Comparison of ENCODE assay signal across 1 cellular context in the genomic region with DNA sequence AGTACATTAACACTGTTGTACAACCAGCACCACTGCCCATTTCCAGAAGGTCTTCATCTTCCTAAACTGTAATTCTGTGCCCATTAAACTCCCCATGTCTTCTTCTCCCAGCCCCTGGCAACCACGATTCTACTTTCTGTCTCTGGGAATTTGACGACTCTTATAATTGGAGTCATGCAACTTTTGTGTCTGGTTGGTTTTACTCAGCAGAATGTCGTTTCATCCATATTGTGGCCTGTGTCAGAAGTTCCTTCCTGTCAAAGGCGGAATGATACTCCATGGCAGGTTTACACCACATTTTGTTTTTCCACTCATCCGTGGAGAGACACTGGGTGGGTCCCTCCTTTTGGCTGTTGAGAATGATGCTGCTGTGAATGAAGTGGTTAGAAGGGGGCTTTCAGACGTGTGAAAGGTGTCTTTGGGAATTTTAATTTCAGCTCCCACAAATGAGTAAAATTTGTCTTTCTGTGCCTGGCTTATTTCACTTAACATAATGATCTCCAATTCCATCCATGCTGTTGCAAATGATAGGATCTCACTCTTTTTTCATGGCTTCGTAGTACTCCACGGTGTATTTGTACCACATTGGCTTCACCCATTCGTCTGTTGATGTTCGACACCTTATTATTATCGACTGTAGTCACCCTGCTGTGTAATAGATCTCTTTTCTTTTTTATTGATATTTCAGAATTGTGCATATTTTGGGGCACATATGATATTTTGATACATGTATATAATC.
A peak's percentile ranks its signal among the peaks of the same experiment; 100 is the strongest.
TF ChIP-seq lines count a peak whose summit lies in the region.

No MANE protein-coding gene starts in this region.

TF ChIP-seq in K562, 482 proteins besides CTCF, POLR2A, EP300 and RAD21 (continued from another document):
- TF ChIP-seq, protein P1, sequence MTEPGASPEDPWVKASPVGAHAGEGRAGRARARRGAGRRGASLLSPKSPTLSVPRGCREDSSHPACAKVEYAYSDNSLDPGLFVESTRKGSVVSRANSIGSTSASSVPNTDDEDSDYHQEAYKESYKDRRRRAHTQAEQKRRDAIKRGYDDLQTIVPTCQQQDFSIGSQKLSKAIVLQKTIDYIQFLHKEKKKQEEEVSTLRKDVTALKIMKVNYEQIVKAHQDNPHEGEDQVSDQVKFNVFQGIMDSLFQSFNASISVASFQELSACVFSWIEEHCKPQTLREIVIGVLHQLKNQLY (CRISPR knock-in tag; conservative IDR thresholded peaks at IDR 0.05): no peak
- TF ChIP-seq, protein P2, sequence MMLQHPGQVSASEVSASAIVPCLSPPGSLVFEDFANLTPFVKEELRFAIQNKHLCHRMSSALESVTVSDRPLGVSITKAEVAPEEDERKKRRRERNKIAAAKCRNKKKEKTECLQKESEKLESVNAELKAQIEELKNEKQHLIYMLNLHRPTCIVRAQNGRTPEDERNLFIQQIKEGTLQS (IDR thresholded peaks at IDR 0.05): no peak
- TF ChIP-seq, protein P2 (CRISPR knock-in tag; conservative IDR thresholded peaks at IDR 0.05): peak; percentile 70
- peak; percentile 33 for TF ChIP-seq HDAC2 (IDR thresholded peaks at IDR 0.05)
- 0 out of 2 replicates have a peak, but pooled peaks have one; percentile 0 for TF ChIP-seq BRD4 (IDR thresholded peaks at IDR 0.05)
- no peak for TF ChIP-seq ATF7 (IDR thresholded peaks at IDR 0.05)
- no peak for TF ChIP-seq ZNF23 (CRISPR knock-in tag; IDR thresholded peaks at IDR 0.05)
- no peak for TF ChIP-seq TAF7 (tag; IDR thresholded peaks at IDR 0.05)
- TF ChIP-seq KLF13 (tag; IDR thresholded peaks at IDR 0.05; ENCODE audit: borderline replicate concordance, low read depth): no peak
- TF ChIP-seq, protein P3, sequence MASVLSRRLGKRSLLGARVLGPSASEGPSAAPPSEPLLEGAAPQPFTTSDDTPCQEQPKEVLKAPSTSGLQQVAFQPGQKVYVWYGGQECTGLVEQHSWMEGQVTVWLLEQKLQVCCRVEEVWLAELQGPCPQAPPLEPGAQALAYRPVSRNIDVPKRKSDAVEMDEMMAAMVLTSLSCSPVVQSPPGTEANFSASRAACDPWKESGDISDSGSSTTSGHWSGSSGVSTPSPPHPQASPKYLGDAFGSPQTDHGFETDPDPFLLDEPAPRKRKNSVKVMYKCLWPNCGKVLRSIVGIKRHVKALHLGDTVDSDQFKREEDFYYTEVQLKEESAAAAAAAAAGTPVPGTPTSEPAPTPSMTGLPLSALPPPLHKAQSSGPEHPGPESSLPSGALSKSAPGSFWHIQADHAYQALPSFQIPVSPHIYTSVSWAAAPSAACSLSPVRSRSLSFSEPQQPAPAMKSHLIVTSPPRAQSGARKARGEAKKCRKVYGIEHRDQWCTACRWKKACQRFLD (CRISPR knock-in tag; IDR thresholded peaks at IDR 0.05): peak; percentile 86
- no peak for TF ChIP-seq TBP (optimal IDR thresholded peaks at IDR 0.05; ENCODE audit: low read depth, low read length)
- TF ChIP-seq NFATC3 (IDR thresholded peaks at IDR 0.05): peak; percentile 30; the same call in 1 of the 2 replicates
- TF ChIP-seq, protein P4, sequence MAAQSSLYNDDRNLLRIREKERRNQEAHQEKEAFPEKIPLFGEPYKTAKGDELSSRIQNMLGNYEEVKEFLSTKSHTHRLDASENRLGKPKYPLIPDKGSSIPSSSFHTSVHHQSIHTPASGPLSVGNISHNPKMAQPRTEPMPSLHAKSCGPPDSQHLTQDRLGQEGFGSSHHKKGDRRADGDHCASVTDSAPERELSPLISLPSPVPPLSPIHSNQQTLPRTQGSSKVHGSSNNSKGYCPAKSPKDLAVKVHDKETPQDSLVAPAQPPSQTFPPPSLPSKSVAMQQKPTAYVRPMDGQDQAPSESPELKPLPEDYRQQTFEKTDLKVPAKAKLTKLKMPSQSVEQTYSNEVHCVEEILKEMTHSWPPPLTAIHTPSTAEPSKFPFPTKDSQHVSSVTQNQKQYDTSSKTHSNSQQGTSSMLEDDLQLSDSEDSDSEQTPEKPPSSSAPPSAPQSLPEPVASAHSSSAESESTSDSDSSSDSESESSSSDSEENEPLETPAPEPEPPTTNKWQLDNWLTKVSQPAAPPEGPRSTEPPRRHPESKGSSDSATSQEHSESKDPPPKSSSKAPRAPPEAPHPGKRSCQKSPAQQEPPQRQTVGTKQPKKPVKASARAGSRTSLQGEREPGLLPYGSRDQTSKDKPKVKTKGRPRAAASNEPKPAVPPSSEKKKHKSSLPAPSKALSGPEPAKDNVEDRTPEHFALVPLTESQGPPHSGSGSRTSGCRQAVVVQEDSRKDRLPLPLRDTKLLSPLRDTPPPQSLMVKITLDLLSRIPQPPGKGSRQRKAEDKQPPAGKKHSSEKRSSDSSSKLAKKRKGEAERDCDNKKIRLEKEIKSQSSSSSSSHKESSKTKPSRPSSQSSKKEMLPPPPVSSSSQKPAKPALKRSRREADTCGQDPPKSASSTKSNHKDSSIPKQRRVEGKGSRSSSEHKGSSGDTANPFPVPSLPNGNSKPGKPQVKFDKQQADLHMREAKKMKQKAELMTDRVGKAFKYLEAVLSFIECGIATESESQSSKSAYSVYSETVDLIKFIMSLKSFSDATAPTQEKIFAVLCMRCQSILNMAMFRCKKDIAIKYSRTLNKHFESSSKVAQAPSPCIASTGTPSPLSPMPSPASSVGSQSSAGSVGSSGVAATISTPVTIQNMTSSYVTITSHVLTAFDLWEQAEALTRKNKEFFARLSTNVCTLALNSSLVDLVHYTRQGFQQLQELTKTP (IDR thresholded peaks at IDR 0.05; ENCODE audit: low read depth in 1 of 2, partially characterized antibody in 2 of 2): no peak
- TF ChIP-seq, protein P5, sequence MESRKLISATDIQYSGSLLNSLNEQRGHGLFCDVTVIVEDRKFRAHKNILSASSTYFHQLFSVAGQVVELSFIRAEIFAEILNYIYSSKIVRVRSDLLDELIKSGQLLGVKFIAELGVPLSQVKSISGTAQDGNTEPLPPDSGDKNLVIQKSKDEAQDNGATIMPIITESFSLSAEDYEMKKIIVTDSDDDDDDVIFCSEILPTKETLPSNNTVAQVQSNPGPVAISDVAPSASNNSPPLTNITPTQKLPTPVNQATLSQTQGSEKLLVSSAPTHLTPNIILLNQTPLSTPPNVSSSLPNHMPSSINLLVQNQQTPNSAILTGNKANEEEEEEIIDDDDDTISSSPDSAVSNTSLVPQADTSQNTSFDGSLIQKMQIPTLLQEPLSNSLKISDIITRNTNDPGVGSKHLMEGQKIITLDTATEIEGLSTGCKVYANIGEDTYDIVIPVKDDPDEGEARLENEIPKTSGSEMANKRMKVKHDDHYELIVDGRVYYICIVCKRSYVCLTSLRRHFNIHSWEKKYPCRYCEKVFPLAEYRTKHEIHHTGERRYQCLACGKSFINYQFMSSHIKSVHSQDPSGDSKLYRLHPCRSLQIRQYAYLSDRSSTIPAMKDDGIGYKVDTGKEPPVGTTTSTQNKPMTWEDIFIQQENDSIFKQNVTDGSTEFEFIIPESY (CRISPR knock-in tag; IDR thresholded peaks at IDR 0.05): no peak
- no peak for TF ChIP-seq EWSR1 (IDR thresholded peaks at IDR 0.05; ENCODE audit: borderline replicate concordance, low read depth, partially characterized antibody)
- peak; percentile 68 for TF ChIP-seq MEF2D (tag; conservative IDR thresholded peaks at IDR 0.05; ENCODE audit: low read depth)
- no peak for TF ChIP-seq STAT5B (CRISPR knock-in tag; IDR thresholded peaks at IDR 0.05)
- TF ChIP-seq ZNF212 (CRISPR knock-in tag; IDR thresholded peaks at IDR 0.05): no peak
- no peak for TF ChIP-seq RFX5 (IDR thresholded peaks at IDR 0.05; ENCODE audit: low read depth, low read length)
- TF ChIP-seq, protein P6, sequence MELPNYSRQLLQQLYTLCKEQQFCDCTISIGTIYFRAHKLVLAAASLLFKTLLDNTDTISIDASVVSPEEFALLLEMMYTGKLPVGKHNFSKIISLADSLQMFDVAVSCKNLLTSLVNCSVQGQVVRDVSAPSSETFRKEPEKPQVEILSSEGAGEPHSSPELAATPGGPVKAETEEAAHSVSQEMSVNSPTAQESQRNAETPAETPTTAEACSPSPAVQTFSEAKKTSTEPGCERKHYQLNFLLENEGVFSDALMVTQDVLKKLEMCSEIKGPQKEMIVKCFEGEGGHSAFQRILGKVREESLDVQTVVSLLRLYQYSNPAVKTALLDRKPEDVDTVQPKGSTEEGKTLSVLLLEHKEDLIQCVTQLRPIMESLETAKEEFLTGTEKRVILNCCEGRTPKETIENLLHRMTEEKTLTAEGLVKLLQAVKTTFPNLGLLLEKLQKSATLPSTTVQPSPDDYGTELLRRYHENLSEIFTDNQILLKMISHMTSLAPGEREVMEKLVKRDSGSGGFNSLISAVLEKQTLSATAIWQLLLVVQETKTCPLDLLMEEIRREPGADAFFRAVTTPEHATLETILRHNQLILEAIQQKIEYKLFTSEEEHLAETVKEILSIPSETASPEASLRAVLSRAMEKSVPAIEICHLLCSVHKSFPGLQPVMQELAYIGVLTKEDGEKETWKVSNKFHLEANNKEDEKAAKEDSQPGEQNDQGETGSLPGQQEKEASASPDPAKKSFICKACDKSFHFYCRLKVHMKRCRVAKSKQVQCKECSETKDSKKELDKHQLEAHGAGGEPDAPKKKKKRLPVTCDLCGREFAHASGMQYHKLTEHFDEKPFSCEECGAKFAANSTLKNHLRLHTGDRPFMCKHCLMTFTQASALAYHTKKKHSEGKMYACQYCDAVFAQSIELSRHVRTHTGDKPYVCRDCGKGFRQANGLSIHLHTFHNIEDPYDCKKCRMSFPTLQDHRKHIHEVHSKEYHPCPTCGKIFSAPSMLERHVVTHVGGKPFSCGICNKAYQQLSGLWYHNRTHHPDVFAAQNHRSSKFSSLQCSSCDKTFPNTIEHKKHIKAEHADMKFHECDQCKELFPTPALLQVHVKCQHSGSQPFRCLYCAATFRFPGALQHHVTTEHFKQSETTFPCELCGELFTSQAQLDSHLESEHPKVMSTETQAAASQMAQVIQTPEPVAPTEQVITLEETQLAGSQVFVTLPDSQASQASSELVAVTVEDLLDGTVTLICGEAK (IDR thresholded peaks at IDR 0.05): 0 out of 2 replicates have a peak, but pooled peaks have one; percentile 38
- TF ChIP-seq, protein P6 (CRISPR knock-in tag; IDR thresholded peaks at IDR 0.05): no peak
- TF ChIP-seq RBBP5 (IDR thresholded peaks at IDR 0.05; ENCODE audit: borderline replicate concordance, insufficient read depth, low read length, poor library complexity, severe bottlenecking): no peak
- no peak for TF ChIP-seq PHF21A (IDR thresholded peaks at IDR 0.05; ENCODE audit: borderline replicate concordance, low read depth)
- no peak for TF ChIP-seq ZFP1 (CRISPR knock-in tag; IDR thresholded peaks at IDR 0.05)
- TF ChIP-seq HOXB6 (CRISPR knock-in tag; IDR thresholded peaks at IDR 0.05; ENCODE audit: borderline replicate concordance): 0 out of 2 replicates have a peak, but pooled peaks have one; percentile 32
- TF ChIP-seq XRCC4 (IDR thresholded peaks at IDR 0.05; ENCODE audit: extremely low read depth, insufficient read depth, insufficient read length): no peak
